ENCODE assay signal across 11 cellular contexts in genomic region chr5:137622850-137623249, GRCh38.
DNase-seq lines count a peak whose midpoint lies in the region; ATAC-seq and TF ChIP-seq lines count a peak whose summit lies in the region.
"Had no signal": no experiment of that assay in that cellular context is flagged by ENCODE, and none has a peak within 500 bp of the region (broad histone marks: within the 10 kb centered on the region; RNA-seq: fewer than 3 reads in every experiment).

No MANE protein-coding gene starts in this region.

- H3K9me3 Mint-ChIP-seq in mesothelial cell of epicardium, result no peaks in the 10 kb centered on the region
- H3K9me3 Mint-ChIP-seq: activated naive CD8-positive, alpha-beta T cell treated with anti-CD3 and anti-CD28 coated beads, Interleukin-2, amount 10 ng/mL, durations not matched to agents 7 days and 5 days had no signal

- no peaks in the 10 kb centered on the region for H3K79me2 ChIP-seq in GM23248 (ENCODE audit: insufficient read depth)

- intact Hi-C loops in Right ventricle myocardium inferior (cut with DNase I), result no loop called here
- intact Hi-C loops in gastrocnemius medialis (cut with DNase I; ENCODE audit: low total_unique reads), result loop anchor here (5.0 to 10.0 kb wide), 7 partner anchors 129 to 1769 kb away; partner anchors contain the start of genes CDC25C, FAM53C and HNRNPA0

- WGBS in GM23248 (ENCODE audit: low coverage in 1 of 2, low lambda C conversion rate in 2 of 2, missing lambda C conversion rate in 2 of 2), 2 experiments, result 70 to 80% methylated on average over 5 of the region's 5 CpGs
- 88% methylated on average over 3 of the region's 5 CpGs for WGBS in mesenchymal stem cell

- H3K9me3 ChIP-seq in GM23248 (ENCODE audit: low read depth), result no peaks in the 10 kb centered on the region
- H3K9me3 ChIP-seq in RWPE2 (ENCODE audit: severe bottlenecking), result no peaks in the 10 kb centered on the region
- H3K9me3 ChIP-seq in gastrocnemius medialis, result no peaks in the 10 kb centered on the region
- no peaks in the 10 kb centered on the region for H3K9me3 ChIP-seq in mesenchymal stem cell (ENCODE audit: control insufficient read depth, low read length)

- no peak overlapping the region for H2BK120ac ChIP-seq in mesenchymal stem cell (ENCODE audit: low read depth, low read length)

- no peaks in the 10 kb centered on the region for H3K36me3 Mint-ChIP-seq in mesothelial cell of epicardium

- H3K27ac ChIP-seq in GM23248 (peak overlapping the region; percentile 82), RWPE2 (ENCODE audit: poor library complexity, severe bottlenecking) (no peak overlapping the region), gastrocnemius medialis (peak overlapping the region; percentile 78 to 96 (median 92)), mesenchymal stem cell (ENCODE audit: low read length, poor library complexity, severe bottlenecking) (no peak overlapping the region)

- no peak overlapping the region for H3K14ac ChIP-seq in mesenchymal stem cell (ENCODE audit: low read length in 2 of 2)

- no peak overlapping the region for H4K91ac ChIP-seq in mesenchymal stem cell (ENCODE audit: low read length)

- H4K20me1 ChIP-seq in GM23248 (ENCODE audit: insufficient read depth), result no peaks in the 10 kb centered on the region

- H3K27ac Mint-ChIP-seq in mesothelial cell of epicardium, result no peak overlapping the region
- H3K27ac Mint-ChIP-seq: activated naive CD8-positive, alpha-beta T cell treated with anti-CD3 and anti-CD28 coated beads, Interleukin-2, amount 10 ng/mL, durations not matched to agents 7 days and 5 days had no signal

- no peaks in the 10 kb centered on the region for H3K27me3 ChIP-seq in GM23248 (replicated peaks; ENCODE audit: insufficient read depth)
- H3K27me3 ChIP-seq in RWPE2 (ENCODE audit: insufficient read depth, poor library complexity, severe bottlenecking), result no peaks in the 10 kb centered on the region
- H3K27me3 ChIP-seq in gastrocnemius medialis, result no peaks in the 10 kb centered on the region
- no peaks in the 10 kb centered on the region for H3K27me3 ChIP-seq in mesenchymal stem cell (ENCODE audit: control insufficient read depth in 1 of 2, insufficient read depth in 1 of 2, low read length in 2 of 2)

- H3K9ac ChIP-seq in GM23248, result peak overlapping the region; percentile 43
- H3K9ac ChIP-seq in mesenchymal stem cell (ENCODE audit: low read length), result no peak overlapping the region

- H2BK5ac ChIP-seq in mesenchymal stem cell (ENCODE audit: low read depth, low read length, poor library complexity, severe bottlenecking), result no peak overlapping the region

- TF ChIP-seq POLR2A in gastrocnemius medialis (IDR thresholded peaks at IDR 0.05), result no peak

- no peak overlapping the region for H2BK15ac ChIP-seq in mesenchymal stem cell (ENCODE audit: low read depth, poor library complexity, severe bottlenecking)

- TF ChIP-seq CTCF in RWPE2 (IDR thresholded peaks at IDR 0.05; ENCODE audit: poor library complexity, severe bottlenecking) (no peak), gastrocnemius medialis (IDR thresholded peaks at IDR 0.05 in 4 of 5, conservative IDR thresholded peaks at IDR 0.05 in 1 of 5) (no peak), mesothelial cell of epicardium (IDR thresholded peaks at IDR 0.05; ENCODE audit: unreplicated experiment) (no peak)

- DNase-seq in GM23248 (peak; percentile 73), RWPE2 (ENCODE audit: low spot score) (no peak), Right ventricle myocardium inferior (ENCODE audit: missing footprints) (peak; percentile 89), gastrocnemius medialis (peak; percentile 94 to 97), mesenchymal stem cell (no peak), mesothelial cell of epicardium (ENCODE audit: low spot score in 2 of 2, unreplicated experiment in 2 of 2) (no peak)
- DNase-seq in activated effector memory CD4-positive, alpha-beta T cell treated with Interleukin-2 at 50 U/mL for 16 hours, result no peak
- DNase-seq: activated naive CD8-positive, alpha-beta T cell treated with anti-CD3 and anti-CD28 coated beads, Interleukin-2, amount 10 ng/mL, durations not matched to agents 7 days and 5 days; SHP77 treated with DMSO at 0.1 percent for 48 hours; stimulated activated CD8-positive, alpha-beta memory T cell treated with anti-CD3 and anti-CD28 coated beads, Interleukin-4, amount 100 ng/mL, for 48 hours had no signal

- no peaks in the 10 kb centered on the region for H3K79me1 ChIP-seq in mesenchymal stem cell (replicated peaks; ENCODE audit: low read length, poor library complexity, severe bottlenecking)

- in situ Hi-C loops in GM23248 (cut with MboI), result no loop called here
- in situ Hi-C loops in gastrocnemius medialis (cut with MboI; ENCODE audit: low sequenced_read_pairs in 4 of 4), result loop anchor here in 2 of 4 donors (10.0 kb wide), 2 partner anchors 122 to 202 kb away; no protein-coding TSS in a partner anchor

- no peak overlapping the region for H2BK12ac ChIP-seq in mesenchymal stem cell (ENCODE audit: low read length in 2 of 2)

- no peak overlapping the region for H4K8ac ChIP-seq in mesenchymal stem cell (ENCODE audit: low read length)

- no peak overlapping the region for H2AK5ac ChIP-seq in mesenchymal stem cell (ENCODE audit: low read length, severe bottlenecking)

- no peaks in the 10 kb centered on the region for H3K27me3 Mint-ChIP-seq in mesothelial cell of epicardium (ENCODE audit: low read depth)
- H3K27me3 Mint-ChIP-seq: activated naive CD8-positive, alpha-beta T cell treated with anti-CD3 and anti-CD28 coated beads, Interleukin-2, amount 10 ng/mL, durations not matched to agents 7 days and 5 days had no signal

- no peak overlapping the region for H3K4ac ChIP-seq in mesenchymal stem cell (ENCODE audit: low read depth in 1 of 2, low read length in 2 of 2)

- peaks cover 42% of the 10 kb centered on the region for H3F3A ChIP-seq in GM23248 (ENCODE audit: insufficient read depth)

- H2AFZ ChIP-seq in GM23248 (no peak overlapping the region), mesenchymal stem cell (ENCODE audit: low read depth, low read length) (no peak overlapping the region)

- peaks cover 48% of the 10 kb centered on the region for H3K4me1 ChIP-seq in GM23248 (ENCODE audit: insufficient read depth)
- peaks cover 3% of the 10 kb centered on the region for H3K4me1 ChIP-seq in RWPE2 (ENCODE audit: insufficient read depth, poor library complexity, severe bottlenecking)
- peaks cover 28 to 74% of the 10 kb centered on the region in 2 donors for H3K4me1 ChIP-seq in gastrocnemius medialis
- peaks cover 9% of the 10 kb centered on the region for H3K4me1 ChIP-seq in mesenchymal stem cell (ENCODE audit: control insufficient read depth, insufficient read depth, low read depth, low read length)

- no peak overlapping the region for H3K18ac ChIP-seq in mesenchymal stem cell (ENCODE audit: low read depth in 1 of 2, low read length in 2 of 2)

- no peaks in the 10 kb centered on the region for H3K4me1 Mint-ChIP-seq in mesothelial cell of epicardium
- H3K4me1 Mint-ChIP-seq: activated naive CD8-positive, alpha-beta T cell treated with anti-CD3 and anti-CD28 coated beads, Interleukin-2, amount 10 ng/mL, durations not matched to agents 7 days and 5 days had no signal

- H3K9me2 ChIP-seq in GM23248 (ENCODE audit: insufficient read depth), result no peaks in the 10 kb centered on the region

- H3K4me2 ChIP-seq in GM23248 (ENCODE audit: unreplicated experiment), result peak overlapping the region; percentile 49
- no peak overlapping the region for H3K4me2 ChIP-seq in mesenchymal stem cell (ENCODE audit: low read length, poor library complexity, severe bottlenecking)

- H3K4me3 Mint-ChIP-seq in mesothelial cell of epicardium, result no peak overlapping the region
- H3K4me3 Mint-ChIP-seq: activated naive CD8-positive, alpha-beta T cell treated with anti-CD3 and anti-CD28 coated beads, Interleukin-2, amount 10 ng/mL, durations not matched to agents 7 days and 5 days had no signal

- H3K36me3 ChIP-seq in GM23248 (ENCODE audit: low read depth) (no peaks in the 10 kb centered on the region), RWPE2 (ENCODE audit: low read depth) (no peaks in the 10 kb centered on the region), gastrocnemius medialis (no peaks in the 10 kb centered on the region), mesenchymal stem cell (ENCODE audit: control insufficient read depth in 1 of 2, insufficient read depth in 2 of 2, low read depth in 1 of 2, low read length in 2 of 2) (no peaks in the 10 kb centered on the region)

- no peak overlapping the region for H3K23ac ChIP-seq in mesenchymal stem cell (ENCODE audit: low read length in 2 of 2)

- no peak overlapping the region for H3K4me3 ChIP-seq in GM23248
- no peak overlapping the region for H3K4me3 ChIP-seq in RWPE2 (ENCODE audit: severe bottlenecking)
- H3K4me3 ChIP-seq in gastrocnemius medialis, result peak overlapping the region in 2 of 4 donors; percentile 13 to 23
- H3K4me3 ChIP-seq in mesenchymal stem cell (ENCODE audit: insufficient read depth in 1 of 2, low read depth in 1 of 2, low read length in 2 of 2), result peak overlapping the region in 1 of 2 experiments; percentile 3

- ATAC-seq in RWPE2 (ENCODE audit: low read depth), result peak; percentile 9; the same call in 1 of the 3 replicates
- ATAC-seq in Right ventricle myocardium inferior, result peak; percentile 74
- peak; percentile 72 to 82 for ATAC-seq in gastrocnemius medialis
- no peak for ATAC-seq in GM18520 (IDR thresholded peaks at IDR 0.05; ENCODE audit: unreplicated experiment)

Comparison
In these comparisons a context has a peak if more than half of its experiments do, and no peak if none do; other contexts are left out.
1. DNase-seq: peak in GM23248 (single experiment), Right ventricle myocardium inferior (single experiment) and gastrocnemius medialis (2 of 2); none in RWPE2 (single experiment), mesenchymal stem cell (single experiment), mesothelial cell of epicardium (0 of 2) and activated effector memory CD4-positive, alpha-beta T cell treated with Interleukin-2 at 50 U/mL for 16 hours (single experiment).
2. H3K27ac ChIP-seq: peak in GM23248 (single experiment) and gastrocnemius medialis (4 of 4); none in RWPE2 (single experiment) and mesenchymal stem cell (single experiment).